In the genomic region with DNA sequence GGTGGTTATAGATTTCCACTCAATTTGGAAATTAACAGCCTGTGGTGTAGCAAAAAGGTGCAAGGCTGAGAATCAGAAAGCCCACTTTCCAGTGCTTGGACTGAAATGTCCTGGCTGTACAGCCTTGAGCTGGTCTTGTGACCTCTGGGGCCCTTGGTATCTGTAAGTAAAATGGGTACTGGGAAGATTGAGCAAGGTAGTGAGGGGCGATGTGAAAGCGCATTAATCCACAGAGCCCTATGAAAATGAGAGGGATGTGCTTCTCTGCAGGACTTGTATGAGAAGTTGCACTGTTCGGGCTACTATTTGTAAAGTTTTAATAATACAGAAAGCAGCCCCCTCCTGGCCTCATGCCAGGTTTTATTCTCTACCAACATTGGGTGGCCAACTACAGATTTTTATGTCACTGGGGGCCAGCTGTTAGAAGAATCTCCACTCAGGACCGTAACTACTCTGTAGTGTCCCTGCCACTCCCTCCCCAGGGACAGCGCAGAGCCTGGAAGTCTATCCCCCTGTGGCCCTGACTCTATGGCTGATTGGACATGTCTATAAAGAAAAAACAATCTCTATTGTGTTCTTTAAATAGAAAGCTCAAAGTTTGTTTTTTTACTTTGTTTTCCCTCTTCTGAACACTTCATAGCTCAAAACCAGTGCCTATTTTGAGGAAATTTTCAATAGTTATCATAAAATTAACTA, we compare ENCODE assay signal across 19 cellular contexts.
"Had no signal": no experiment of that assay in that cellular context is flagged by ENCODE, and none has a peak within 500 bp of the region (broad histone marks: within the 10 kb centered on the region; RNA-seq: fewer than 3 reads in every experiment).

No MANE protein-coding gene starts in this region.

- H3K27ac ChIP-seq: foreskin keratinocyte, lower lobe of right lung, sigmoid colon, upper lobe of right lung had no signal

- H3K36me3 ChIP-seq: lower lobe of right lung, sigmoid colon, thoracic aorta, upper lobe of right lung had no signal

- H3K4me3 Mint-ChIP-seq: activated CD4-positive, alpha-beta T cell treated with anti-CD3 and anti-CD28 coated beads for 36 hours; effector memory CD8-positive, alpha-beta T cell; mesothelial cell of epicardium; stimulated activated naive CD8-positive, alpha-beta T cell treated with anti-CD3 and anti-CD28 coated beads, Interleukin-15, amount 100 ng/mL, for 72 hours; T-helper 1 cell treated with Interleukin-12 subunit alpha and Interleukin-12 subunit beta and Interleukin-4 antibody, amounts not matched to agents 30 μg/mL and 1 μg/mL, for 36 hours had no signal

- H3K4me1 ChIP-seq: foreskin keratinocyte, upper lobe of right lung had no signal

- H3K4me3 ChIP-seq: lower lobe of right lung, sigmoid colon, thoracic aorta, upper lobe of right lung had no signal

- ATAC-seq: activated CD4-positive, alpha-beta T cell treated with anti-CD3 and anti-CD28 coated beads for 36 hours; effector memory CD8-positive, alpha-beta T cell; foreskin keratinocyte; stimulated activated naive CD8-positive, alpha-beta T cell treated with anti-CD3 and anti-CD28 coated beads, Interleukin-15, amount 100 ng/mL, for 72 hours had no signal

- H3K9me3 ChIP-seq: lower lobe of right lung, sigmoid colon, thoracic aorta, upper lobe of right lung had no signal

- FAIRE-seq: astrocyte, bronchial epithelial cell had no signal

- DNase-seq: activated CD4-positive, alpha-beta T cell treated with anti-CD3 and anti-CD28 coated beads for 36 hours; activated CD8-positive, alpha-beta memory T cell treated with anti-CD3 and anti-CD28 coated beads for 24 hours; activated effector memory CD4-positive, alpha-beta T cell treated with Interleukin-2 at 50 U/mL for 16 hours; activated naive CD4-positive, alpha-beta T cell treated with anti-CD3 and anti-CD28 coated beads, Interleukin-2, amount 50 U/mL, for 16 hours; activated T-cell treated with anti-CD3 and anti-CD28 coated beads for 4 hours; dermis blood vessel endothelial cell; effector memory CD8-positive, alpha-beta T cell; foreskin keratinocyte; lower lobe of right lung; sigmoid colon; stimulated activated CD4-positive, alpha-beta T cell treated with anti-CD3 and anti-CD28 coated beads, Interleukin-1b, Interleukin-23, amount 100 ng/mL, for 48 hours; stimulated activated naive CD8-positive, alpha-beta T cell treated with anti-CD3 and anti-CD28 coated beads, Interleukin-15, amount 100 ng/mL, for 72 hours; upper lobe of right lung had no signal

- H3K27me3 ChIP-seq: foreskin keratinocyte, sigmoid colon, upper lobe of right lung had no signal

- H3K27ac Mint-ChIP-seq: activated CD4-positive, alpha-beta T cell treated with anti-CD3 and anti-CD28 coated beads for 36 hours; effector memory CD8-positive, alpha-beta T cell; mesothelial cell of epicardium; progenitor cell of endocrine pancreas; stimulated activated naive CD8-positive, alpha-beta T cell treated with anti-CD3 and anti-CD28 coated beads, Interleukin-15, amount 100 ng/mL, for 72 hours; T-helper 1 cell treated with Interleukin-12 subunit alpha and Interleukin-12 subunit beta and Interleukin-4 antibody, amounts not matched to agents 30 μg/mL and 1 μg/mL, for 36 hours had no signal

- H3K27me3 Mint-ChIP-seq: activated CD4-positive, alpha-beta T cell treated with anti-CD3 and anti-CD28 coated beads for 36 hours; effector memory CD8-positive, alpha-beta T cell; stimulated activated naive CD8-positive, alpha-beta T cell treated with anti-CD3 and anti-CD28 coated beads, Interleukin-15, amount 100 ng/mL, for 72 hours had no signal

- H3K9me3 Mint-ChIP-seq: effector memory CD8-positive, alpha-beta T cell; mesothelial cell of epicardium; stimulated activated naive CD8-positive, alpha-beta T cell treated with anti-CD3 and anti-CD28 coated beads, Interleukin-15, amount 100 ng/mL, for 72 hours; T-helper 1 cell treated with Interleukin-12 subunit alpha and Interleukin-12 subunit beta and Interleukin-4 antibody, amounts not matched to agents 30 μg/mL and 1 μg/mL, for 36 hours had no signal

- H3K36me3 Mint-ChIP-seq: mesothelial cell of epicardium had no signal
